ENCODE assay signal across 9 cellular contexts in the genomic region with DNA sequence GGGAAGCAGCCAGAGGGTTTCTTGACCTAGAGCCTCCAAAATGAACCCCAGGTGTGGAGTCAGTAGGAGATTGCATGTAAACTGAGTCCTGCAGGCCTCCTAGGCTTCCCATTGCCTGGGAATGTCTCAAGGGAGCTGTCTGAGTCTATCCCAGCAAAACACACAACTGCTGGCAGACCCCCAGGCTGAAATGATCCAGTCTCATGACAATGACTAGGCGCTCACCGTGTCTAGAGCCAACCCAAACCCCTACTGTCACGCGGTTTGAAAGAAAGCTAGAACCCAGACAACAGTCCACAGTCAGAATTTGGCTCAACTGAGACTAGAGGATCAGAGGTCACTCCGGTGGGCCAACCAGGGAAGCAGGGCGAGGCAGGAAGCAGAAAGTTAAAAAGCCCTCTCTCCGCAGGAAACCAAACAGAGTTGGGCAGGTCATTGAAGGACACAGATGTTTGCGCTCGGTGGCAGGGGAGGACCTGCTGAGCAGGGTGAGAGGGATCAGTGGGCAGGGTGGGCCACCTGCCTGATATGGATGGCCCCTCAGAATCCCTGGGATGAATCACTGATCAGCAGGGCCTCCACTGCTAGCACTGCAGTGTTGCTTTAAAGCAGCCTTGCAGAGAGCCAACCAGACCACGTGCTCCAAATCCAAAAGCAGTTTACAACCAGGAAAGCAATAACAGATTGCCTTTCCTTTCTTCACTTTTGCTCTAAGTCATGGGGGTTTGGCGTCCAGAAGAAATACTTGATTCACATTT. TPM values are rescaled to one million over a fixed set of nuclear protein-coding genes. Genes with fewer than 3 reads are reported as not detected.
A peak's percentile ranks its signal among the peaks of the same experiment; 100 is the strongest.
DNase-seq lines count a peak whose midpoint lies in the region; FAIRE-seq and TF ChIP-seq lines count a peak whose summit lies in the region.
"Had no signal": no experiment of that assay in that cellular context is flagged by ENCODE, and none has a peak within 500 bp of the region (broad histone marks: within the 10 kb centered on the region; RNA-seq: fewer than 3 reads in every experiment).

No MANE protein-coding gene starts in this region.

- H3K4me2 ChIP-seq in keratinocyte (ENCODE audit: control insufficient read depth, extremely low read depth, insufficient read depth, low read depth, low read length) (peak overlapping the region; percentile 45), neuronal stem cell (ENCODE audit: insufficient read depth, low read length, poor library complexity, severe bottlenecking) (no peak overlapping the region)

- dilution Hi-C loops in keratinocyte (cut with MboI; ENCODE audit: extremely low pct_ligation_motif_present, low sequenced_read_pairs) = no loop called here

- POLR2A ChIA-PET in HEK293T (lab: Yijun Ruan, JAX) = interaction anchor here (1.3 kb wide), 1 partner anchor 24 kb away, joined by 4 read pairs; a partner anchor contains a TSS

- no peak overlapping the region for H3K18ac ChIP-seq in neuronal stem cell (ENCODE audit: low read length)

- FAIRE-seq in keratinocyte (lab: Jason Lieb, UNC) = no peak

- no peak overlapping the region for H3K14ac ChIP-seq in neuronal stem cell (ENCODE audit: low read length)

- H2AFZ ChIP-seq in keratinocyte (ENCODE audit: control insufficient read depth, low read length) (no peak overlapping the region), neuronal stem cell (ENCODE audit: low read length) (no peak overlapping the region)

- H2BK120ac ChIP-seq in neuronal stem cell (ENCODE audit: low read depth, low read length) = no peak overlapping the region

- H3K9ac ChIP-seq in adipocyte (ENCODE audit: low read length) = peak overlapping the region; percentile 0
- H3K9ac ChIP-seq in keratinocyte (ENCODE audit: control insufficient read depth, extremely low read depth, insufficient read depth, low read length) = peak overlapping the region; percentile 26
- H3K9ac ChIP-seq in neuronal stem cell (ENCODE audit: low read depth, low read length, poor library complexity) = no peak overlapping the region

- peak overlapping the region; percentile 34 for H3K27ac ChIP-seq in keratinocyte (ENCODE audit: control insufficient read depth, insufficient read depth, low read length)
- peak overlapping the region in 17 of 21 experiments; percentile 2 to 86 (median 53) for H3K27ac ChIP-seq in skin epidermis
- no peak overlapping the region for H3K27ac ChIP-seq in neuronal stem cell (replicated peaks; ENCODE audit: low read length)

- peaks cover 88% of the 10 kb centered on the region for H3K79me2 ChIP-seq in keratinocyte (ENCODE audit: control insufficient read depth, insufficient read depth, low read length)

- H4K20me1 ChIP-seq in keratinocyte (ENCODE audit: control insufficient read depth, extremely low read depth, insufficient read depth, low read length) = peaks cover 58% of the 10 kb centered on the region

- no peak overlapping the region for H4K8ac ChIP-seq in neuronal stem cell (ENCODE audit: low read depth, low read length)

- TF ChIP-seq CTCF in keratinocyte (optimal IDR thresholded peaks at IDR 0.05 in 1 of 3, IDR thresholded peaks at IDR 0.05 in 1 of 3, conservative IDR thresholded peaks at IDR 0.05 in 1 of 3; ENCODE audit: extremely low read depth in 1 of 3, insufficient read depth in 2 of 3, low read length in 3 of 3) = no peak

- no peak overlapping the region for H3K4ac ChIP-seq in neuronal stem cell (ENCODE audit: low read length)

- H3K36me3 ChIP-seq in adipocyte (ENCODE audit: control insufficient read depth, insufficient read depth, low read length, severe bottlenecking) (peaks cover 8% of the 10 kb centered on the region), keratinocyte (ENCODE audit: control insufficient read depth in 2 of 2, extremely low read depth in 1 of 2, insufficient read depth in 2 of 2, low read length in 2 of 2) (peaks cover 27 to 50% of the 10 kb centered on the region in 2 experiments), neuronal stem cell (replicated peaks in 1 of 2; ENCODE audit: control insufficient read depth in 2 of 2, insufficient read depth in 2 of 2, low read length in 2 of 2) (peaks cover 2 to 31% of the 10 kb centered on the region in 2 donors)

- H3K4me1 ChIP-seq in adipocyte (ENCODE audit: control insufficient read depth, insufficient read depth, low read length) (peaks cover 71% of the 10 kb centered on the region), keratinocyte (ENCODE audit: control insufficient read depth, extremely low read depth, insufficient read depth, low read length) (peaks cover 98% of the 10 kb centered on the region), neuronal stem cell (ENCODE audit: control insufficient read depth in 2 of 2, insufficient read depth in 1 of 2, low read depth in 1 of 2, low read length in 2 of 2) (peaks cover 0 to 4% of the 10 kb centered on the region in 2 donors)

- H3K79me1 ChIP-seq in neuronal stem cell (ENCODE audit: low read depth, low read length) = peaks cover 5% of the 10 kb centered on the region

- H3K9me1 ChIP-seq in keratinocyte (ENCODE audit: control insufficient read depth, extremely low read depth, insufficient read depth, low read length) = peaks cover 18% of the 10 kb centered on the region

- CTCF ChIA-PET in HEK293T (lab: Yijun Ruan, JAX) = interaction anchor here (1.2 kb wide), 1 partner anchor 152 kb away, joined by 3 read pairs; no protein-coding TSS in a partner anchor

- H4K91ac ChIP-seq in neuronal stem cell (ENCODE audit: low read depth, low read length, poor library complexity) = no peak overlapping the region

- intact Hi-C loops in head of caudate nucleus (cut with DNase I) = no loop called here

- no peaks in the 10 kb centered on the region for H3K9me3 ChIP-seq in adipocyte (ENCODE audit: control insufficient read depth, low read length)
- H3K9me3 ChIP-seq in keratinocyte (ENCODE audit: control insufficient read depth, low read depth, low read length) = no peaks in the 10 kb centered on the region
- peaks cover 0 to 3% of the 10 kb centered on the region in 2 donors for H3K9me3 ChIP-seq in neuronal stem cell (replicated peaks in 1 of 2; ENCODE audit: control insufficient read depth in 2 of 2, insufficient read depth in 1 of 2, low read depth in 1 of 2, low read length in 2 of 2)

- no peak overlapping the region for H2BK15ac ChIP-seq in neuronal stem cell (ENCODE audit: low read length)

- DNase-seq in HEK293T (ENCODE audit: extremely low spot score) (no peak), adipocyte (ENCODE audit: low read depth) (peak; percentile 34), keratinocyte (ENCODE audit: low read depth, low spot score) (no peak), neuronal stem cell (ENCODE audit: low spot score) (no peak), head of caudate nucleus (no peak), NCI-H1105 (lab: John Stamatoyannopoulos, UW) (no peak)
- no peak for DNase-seq in activated CD8-positive, alpha-beta memory T cell treated with anti-CD3 and anti-CD28 coated beads, Interleukin-2, amount 50 U/mL, for 4 hours
- DNase-seq: NCI-H1694 treated with DMSO at 0.1 percent for 48 hours had no signal

- no peak overlapping the region for H2AK5ac ChIP-seq in neuronal stem cell (ENCODE audit: low read depth, low read length)

- no peak overlapping the region for H2BK12ac ChIP-seq in neuronal stem cell (ENCODE audit: low read length)

- H3K23ac ChIP-seq in neuronal stem cell (ENCODE audit: low read depth, low read length, poor library complexity) = no peak overlapping the region

- H3K4me3 ChIP-seq in adipocyte (ENCODE audit: low read length) (peak overlapping the region; percentile 12), keratinocyte (ENCODE audit: control insufficient read depth in 2 of 3, extremely low read depth in 1 of 3, insufficient read depth in 2 of 3, low read depth in 1 of 3, low read length in 3 of 3) (no peak overlapping the region), skin epidermis (no peak overlapping the region), neuronal stem cell (ENCODE audit: low read length in 2 of 2) (peak overlapping the region in 1 of 2 donors; percentile 9)

- no CpG with 5 or more reads among the region's 11 CpGs for WGBS in neuronal stem cell (ENCODE audit: extremely low coverage in 2 of 2, insufficient read length in 2 of 2, insufficient replicate concordance in 1 of 2), 2 donors

- H2BK5ac ChIP-seq in neuronal stem cell (ENCODE audit: low read length) = no peak overlapping the region

- H3K27me3 ChIP-seq in adipocyte (replicated peaks; ENCODE audit: control insufficient read depth, insufficient read depth, low read length) (no peaks in the 10 kb centered on the region), keratinocyte (ENCODE audit: control insufficient read depth, extremely low read depth, insufficient read depth, low read length) (no peaks in the 10 kb centered on the region), neuronal stem cell (ENCODE audit: control insufficient read depth in 3 of 3, insufficient read depth in 3 of 3, low read depth in 1 of 3, low read length in 3 of 3) (no peaks in the 10 kb centered on the region)

TF ChIP-seq in HEK293T, 16 proteins besides CTCF, POLR2A, EP300 and RAD21:
- TF ChIP-seq NFRKB (IDR thresholded peaks at IDR 0.05) = no peak
- no peak for TF ChIP-seq ARNT (IDR thresholded peaks at IDR 0.05)
- no peak for TF ChIP-seq ELF4 (IDR thresholded peaks at IDR 0.05)
- peak; percentile 38; the same call in 1 of the 2 replicates for TF ChIP-seq L3MBTL2 (conservative IDR thresholded peaks at IDR 0.05)

RNA-seq across cellular contexts. Expression of a gene that starts 23.8 kb away (rescaled TPM):
- 394 to 1,027 TPM (median 558 TPM) in 3 replicates for polyA plus RNA-seq in keratinocyte
- 195 TPM for polyA plus RNA-seq in keratinocyte (2011; ENCODE audit: low read depth)
- polyA plus RNA-seq in keratinocyte (2011; cell fraction: cytosol; rRNA removed) = 508 and 647 TPM in 2 replicates
- 807 and 940 TPM in 2 replicates for polyA plus RNA-seq in keratinocyte (2011; cell fraction: nucleus; rRNA removed)
- polyA plus RNA-seq in keratinocyte (2012; ENCODE audit: low replicate concordance) = 200 and 858 TPM in 2 replicates
- 613 to 2,215 TPM (median 836 TPM) in 3 replicates for polyA minus RNA-seq in keratinocyte
- 1,064 TPM for polyA minus RNA-seq in keratinocyte (2011; cell fraction: cytosol; rRNA and poly(A)+ RNA removed)
- 724 and 945 TPM in 2 replicates for polyA minus RNA-seq in keratinocyte (2011; cell fraction: nucleus; rRNA and poly(A)+ RNA removed)
- polyA plus RNA-seq in neuronal stem cell (2013, experiment 1 of 2) = 88.8 TPM
- 87.0 TPM for polyA plus RNA-seq in neuronal stem cell (2013, experiment 2 of 2)
